ENCODE assay signal across 1 cellular context in genomic region chr15:101438482-101439284, GRCh38.
TF ChIP-seq lines count a peak whose summit lies in the region.

No MANE protein-coding gene starts in this region.

TF ChIP-seq in HepG2, 621 proteins besides CTCF, POLR2A, EP300 and RAD21 (continued from another document and continues in another):
- TF ChIP-seq ZNF407 (CRISPR knock-in tag; IDR thresholded peaks at IDR 0.05; ENCODE audit: not compliant biosample characterization) (peak; percentile 13), RCOR2 (CRISPR knock-in tag; IDR thresholded peaks at IDR 0.05) (0 out of 2 replicates have a peak, but pooled peaks have one; percentile 78), CCAR2 (optimal IDR thresholded peaks at IDR 0.05; ENCODE audit: low read depth, low read length) (peak; percentile 24), ELF4 (CRISPR knock-in tag; IDR thresholded peaks at IDR 0.05; ENCODE audit: borderline replicate concordance) (no peak), ZNF724P (CRISPR knock-in tag; IDR thresholded peaks at IDR 0.05; ENCODE audit: borderline replicate concordance) (no peak), MTA3 (CRISPR knock-in tag; IDR thresholded peaks at IDR 0.05) (no peak), MIXL1 (CRISPR knock-in tag; IDR thresholded peaks at IDR 0.05) (0 out of 2 replicates have a peak, but pooled peaks have one; percentile 24), ZNF460 (CRISPR knock-in tag; IDR thresholded peaks at IDR 0.05; ENCODE audit: borderline replicate concordance) (no peak), PHF20 (CRISPR knock-in tag; IDR thresholded peaks at IDR 0.05) (no peak), SPEN (CRISPR knock-in tag; IDR thresholded peaks at IDR 0.05; ENCODE audit: low read depth) (0 out of 2 replicates have a peak, but pooled peaks have one; percentile 16), ZBTB25 (CRISPR knock-in tag; IDR thresholded peaks at IDR 0.05) (no peak), SAP130 (CRISPR knock-in tag; IDR thresholded peaks at IDR 0.05; ENCODE audit: low read depth) (peak; percentile 43; the same call in 1 of the 2 replicates), ZFX (CRISPR knock-in tag; IDR thresholded peaks at IDR 0.05; ENCODE audit: low read depth) (peak; percentile 67), MXI1 (IDR thresholded peaks at IDR 0.05; ENCODE audit: borderline replicate concordance, low read depth, low read length) (peak; percentile 63; the same call in 1 of the 3 replicates), ZSCAN22 (CRISPR knock-in tag; IDR thresholded peaks at IDR 0.05) (no peak), MED1 (CRISPR knock-in tag; IDR thresholded peaks at IDR 0.05) (peak; percentile 95), ATF2 (CRISPR knock-in tag; IDR thresholded peaks at IDR 0.05) (peak; percentile 53; the same call in 1 of the 2 replicates), ZBTB20 (CRISPR knock-in tag; IDR thresholded peaks at IDR 0.05; ENCODE audit: borderline replicate concordance, low read depth) (0 out of 2 replicates have a peak, but pooled peaks have one; percentile 3), IRF2 (CRISPR knock-in tag; IDR thresholded peaks at IDR 0.05) (no peak; the same call in 1 of the 2 replicates), MAX (IDR thresholded peaks at IDR 0.05) (peak; percentile 78), MXD3 (CRISPR knock-in tag; IDR thresholded peaks at IDR 0.05) (no peak), SKI (IDR thresholded peaks at IDR 0.05; ENCODE audit: partially characterized antibody) (peak; percentile 52), CREB1 (IDR thresholded peaks at IDR 0.05) (no peak), CREB1 (CRISPR knock-in tag; IDR thresholded peaks at IDR 0.05) (no peak), ARID5B (CRISPR knock-in tag; IDR thresholded peaks at IDR 0.05) (peak; percentile 90), ZNF281 (CRISPR knock-in tag; IDR thresholded peaks at IDR 0.05; ENCODE audit: borderline replicate concordance) (0 out of 2 replicates have a peak, but pooled peaks have one; percentile 6), ZNF280D (CRISPR knock-in tag; IDR thresholded peaks at IDR 0.05) (no peak), NCOR1 (IDR thresholded peaks at IDR 0.05; ENCODE audit: borderline replicate concordance, low read length) (peak; percentile 79; the same call in 1 of the 2 replicates), ZMYM3 (CRISPR knock-in tag; IDR thresholded peaks at IDR 0.05) (peak; percentile 23; the same call in 1 of the 2 replicates), RBM22 (optimal IDR thresholded peaks at IDR 0.05; ENCODE audit: low read length) (peak; percentile 86), ZNF841 (CRISPR knock-in tag; IDR thresholded peaks at IDR 0.05; ENCODE audit: borderline replicate concordance) (no peak), ZNF672 (CRISPR knock-in tag; IDR thresholded peaks at IDR 0.05) (no peak), SATB2 (CRISPR knock-in tag; IDR thresholded peaks at IDR 0.05) (no peak), ZNF788 (CRISPR knock-in tag; IDR thresholded peaks at IDR 0.05; ENCODE audit: borderline replicate concordance) (peak; percentile 82; the same call in 1 of the 2 replicates), MED13 (CRISPR knock-in tag; IDR thresholded peaks at IDR 0.05) (peak; percentile 79), NKX3-1 (CRISPR knock-in tag; IDR thresholded peaks at IDR 0.05) (0 out of 2 replicates have a peak, but pooled peaks have one; percentile 33), PLSCR1 (CRISPR knock-in tag; IDR thresholded peaks at IDR 0.05; ENCODE audit: borderline replicate concordance) (peak; percentile 57; the same call in 1 of the 2 replicates)
